1 cellular context compared by ENCODE assay signal in genomic region chr3:66998075-66998898, GRCh38.
TF ChIP-seq lines count a peak whose summit lies in the region.

KBTBD8 (plus strand) TSS chr3:66998307; CDS start chr3:66998356, 49 bp downstream.

TF ChIP-seq in K562, 482 proteins besides CTCF, POLR2A, EP300 and RAD21 (continued from another document and continues in another):
- TF ChIP-seq CTCFL (IDR thresholded peaks at IDR 0.05; ENCODE audit: borderline replicate concordance, insufficient read depth, low read depth, low read length, poor library complexity, severe bottlenecking) (no peak), HMBOX1 (IDR thresholded peaks at IDR 0.05) (no peak), SREBF2 (CRISPR knock-in tag; IDR thresholded peaks at IDR 0.05) (no peak), ARNT (IDR thresholded peaks at IDR 0.05) (no peak), MYNN (IDR thresholded peaks at IDR 0.05) (no peak), MYNN (CRISPR knock-in tag; IDR thresholded peaks at IDR 0.05) (no peak), SRSF9 (IDR thresholded peaks at IDR 0.05; ENCODE audit: borderline replicate concordance, low read depth, low read length) (no peak), RBM15 (IDR thresholded peaks at IDR 0.05; ENCODE audit: insufficient read depth, low read length) (no peak), JUN (IDR thresholded peaks at IDR 0.05; ENCODE audit: borderline replicate concordance, low read depth, low read length) (0 out of 2 replicates have a peak, but pooled peaks have one; percentile 27), JUN (CRISPR knock-in tag; IDR thresholded peaks at IDR 0.05; ENCODE audit: borderline replicate concordance) (no peak), ATF4 (CRISPR knock-in tag; IDR thresholded peaks at IDR 0.05) (no peak), MAFG (tag; conservative IDR thresholded peaks at IDR 0.05) (no peak), ZNF121 (CRISPR knock-in tag; conservative IDR thresholded peaks at IDR 0.05) (no peak), MTF1 (CRISPR knock-in tag; IDR thresholded peaks at IDR 0.05; ENCODE audit: borderline replicate concordance) (no peak), CAMTA2 (CRISPR knock-in tag; conservative IDR thresholded peaks at IDR 0.05) (no peak), COPS2 (conservative IDR thresholded peaks at IDR 0.05) (no peak), MYC (IDR thresholded peaks at IDR 0.05; ENCODE audit: low read depth, low read length) (peak; percentile 70), MYC (CRISPR knock-in tag; IDR thresholded peaks at IDR 0.05; ENCODE audit: borderline replicate concordance, low read depth) (no peak), RBM22 (IDR thresholded peaks at IDR 0.05; ENCODE audit: low read depth, low read length, poor library complexity, severe bottlenecking) (no peak), DPF2 (IDR thresholded peaks at IDR 0.05) (no peak), IFI16 (CRISPR knock-in tag; IDR thresholded peaks at IDR 0.05) (no peak), ZNF23 (CRISPR knock-in tag; IDR thresholded peaks at IDR 0.05) (no peak), ETS2 (tag; IDR thresholded peaks at IDR 0.05; ENCODE audit: borderline replicate concordance, poor library complexity, severe bottlenecking) (no peak), ZBTB12 (CRISPR knock-in tag; IDR thresholded peaks at IDR 0.05) (no peak), MCM2 (IDR thresholded peaks at IDR 0.05; ENCODE audit: low read depth) (no peak), ZSCAN32 (CRISPR knock-in tag; IDR thresholded peaks at IDR 0.05) (no peak), ILK (tag; IDR thresholded peaks at IDR 0.05; ENCODE audit: borderline replicate concordance, low read depth) (no peak), MECOM (CRISPR knock-in tag; IDR thresholded peaks at IDR 0.05) (no peak), ZNF217 (CRISPR knock-in tag; IDR thresholded peaks at IDR 0.05) (no peak), NCOA6 (IDR thresholded peaks at IDR 0.05) (no peak), E2F6 (IDR thresholded peaks at IDR 0.05; ENCODE audit: borderline replicate concordance in 1 of 2, extremely low read depth in 1 of 2, insufficient read depth in 1 of 2, insufficient read length in 1 of 2, low read depth in 1 of 2, low read length in 1 of 2, poor library complexity in 1 of 2, severe bottlenecking in 1 of 2) (peak in 1 of 2 experiments; percentile 27), PHF8 (IDR thresholded peaks at IDR 0.05; ENCODE audit: borderline replicate concordance, low read length) (peak; percentile 40; the same call in 1 of the 2 replicates), PREB (CRISPR knock-in tag; IDR thresholded peaks at IDR 0.05) (no peak), ELF4 (CRISPR knock-in tag; IDR thresholded peaks at IDR 0.05) (no peak), GATAD2A (IDR thresholded peaks at IDR 0.05) (0 out of 2 replicates have a peak, but pooled peaks have one; percentile 48), ZNF431 (CRISPR knock-in tag; IDR thresholded peaks at IDR 0.05) (peak; percentile 23; the same call in 1 of the 2 replicates), CEBPZ (IDR thresholded peaks at IDR 0.05; ENCODE audit: borderline replicate concordance, low read depth, low read length) (no peak), JUND (IDR thresholded peaks at IDR 0.05; ENCODE audit: borderline replicate concordance, low read depth, low read length) (no peak), JUND (tag; IDR thresholded peaks at IDR 0.05; ENCODE audit: borderline replicate concordance, low read depth, low read length) (no peak), CC2D1A (IDR thresholded peaks at IDR 0.05) (peak; percentile 99), KDM2B (CRISPR knock-in tag; IDR thresholded peaks at IDR 0.05) (peak; percentile 25; the same call in 1 of the 2 replicates), ZNF3 (CRISPR knock-in tag; IDR thresholded peaks at IDR 0.05) (no peak), BRCA1 (IDR thresholded peaks at IDR 0.05) (no peak), BRCA1 (CRISPR knock-in tag; IDR thresholded peaks at IDR 0.05) (no peak), CHD4 (IDR thresholded peaks at IDR 0.05; ENCODE audit: insufficient read depth, insufficient replicate concordance, low read depth, low read length, poor library complexity, severe bottlenecking) (no peak), ATF1 (CRISPR knock-in tag; IDR thresholded peaks at IDR 0.05) (no peak), ATF1 (tag; IDR thresholded peaks at IDR 0.05) (no peak; the same call in 1 of the 2 replicates), ERF (CRISPR knock-in tag; IDR thresholded peaks at IDR 0.05) (no peak), SRF (CRISPR knock-in tag; IDR thresholded peaks at IDR 0.05) (no peak), ELK3 (CRISPR knock-in tag; IDR thresholded peaks at IDR 0.05) (no peak), MEF2D (tag; conservative IDR thresholded peaks at IDR 0.05; ENCODE audit: low read depth) (no peak), FOXP4 (CRISPR knock-in tag; IDR thresholded peaks at IDR 0.05; ENCODE audit: borderline replicate concordance) (no peak), ZNF766 (CRISPR knock-in tag; conservative IDR thresholded peaks at IDR 0.05) (no peak), ZNF778 (CRISPR knock-in tag; IDR thresholded peaks at IDR 0.05) (no peak), PRPF4 (IDR thresholded peaks at IDR 0.05; ENCODE audit: insufficient read depth, low read depth, low read length, poor library complexity, severe bottlenecking) (no peak), EZH2 (IDR thresholded peaks at IDR 0.05; ENCODE audit: borderline replicate concordance, low read depth, low read length) (no peak), RBM25 (IDR thresholded peaks at IDR 0.05; ENCODE audit: low read depth, low read length, severe bottlenecking) (peak; percentile 37), ARID2 (IDR thresholded peaks at IDR 0.05) (no peak)
